In the genomic region with DNA sequence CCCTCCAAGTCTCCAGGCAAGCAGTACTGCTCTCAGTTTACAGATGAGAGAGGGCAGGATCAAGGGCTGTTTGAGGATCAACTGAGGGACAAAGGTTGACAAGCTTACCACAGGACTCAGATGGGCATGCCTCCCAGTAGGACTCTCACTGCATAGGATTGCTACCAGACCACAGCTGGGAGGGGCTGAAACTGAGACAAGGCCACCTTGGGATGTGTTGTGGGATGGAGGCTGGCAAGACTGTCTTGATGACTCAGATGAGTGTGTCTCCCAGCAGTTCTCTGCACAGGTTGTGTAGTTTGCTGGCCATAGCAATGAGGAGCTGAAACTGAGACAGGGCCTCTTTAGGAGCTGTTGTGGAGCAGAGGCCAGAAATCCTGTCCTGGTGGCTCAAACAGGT, we compare ENCODE assay signal across 30 cellular contexts.
"Had no signal": no experiment of that assay in that cellular context is flagged by ENCODE, and none has a peak within 500 bp of the region (broad histone marks: within the 10 kb centered on the region; RNA-seq: fewer than 3 reads in every experiment).

No MANE protein-coding gene starts in this region.

- H3K27me3 ChIP-seq: breast epithelium, MG63 had no signal

- H3K4me1 Mint-ChIP-seq: activated naive CD4-positive, alpha-beta T cell treated with anti-CD3 and anti-CD28 coated beads, Interleukin-2, amount 50 U/mL, for 24 hours; IgD-negative memory B cell; T-helper 17 cell; WTC11 had no signal

- H3K36me3 Mint-ChIP-seq: activated naive CD4-positive, alpha-beta T cell treated with anti-CD3 and anti-CD28 coated beads, Interleukin-2, amount 50 U/mL, for 24 hours; IgD-negative memory B cell had no signal

- ATAC-seq: activated CD8-positive, alpha-beta T cell treated with anti-CD3 and anti-CD28 coated beads, Interleukin-2, amount 10 ng/mL, durations not matched to agents 7 days and 5 days; PC-3; T-helper 17 cell; WTC11 had no signal

- H3K4me3 ChIP-seq: breast epithelium, MG63 had no signal

- H3K27ac Mint-ChIP-seq: activated CD8-positive, alpha-beta T cell treated with anti-CD3 and anti-CD28 coated beads, Interleukin-2, amount 10 ng/mL, durations not matched to agents 7 days and 5 days; activated naive CD4-positive, alpha-beta T cell treated with anti-CD3 and anti-CD28 coated beads, Interleukin-2, amount 50 U/mL, for 24 hours; activated T-helper 1 cell treated with anti-CD3 and anti-CD28 coated beads, Interleukin-12 subunit alpha, Interleukin-12 subunit beta, Interleukin-2, Interleukin-4 antibody, amounts not matched to agents 30 ng/mL and 10 ng/mL and 1 ng/mL, durations not matched to agents 14 hours and 24 hours and 36 hours; IgD-negative memory B cell; T-helper 17 cell; WTC11 had no signal

- H3K27ac ChIP-seq: breast epithelium had no signal

- H3K4me3 Mint-ChIP-seq: activated CD8-positive, alpha-beta T cell treated with anti-CD3 and anti-CD28 coated beads, Interleukin-2, amount 10 ng/mL, durations not matched to agents 7 days and 5 days; activated naive CD4-positive, alpha-beta T cell treated with anti-CD3 and anti-CD28 coated beads, Interleukin-2, amount 50 U/mL, for 24 hours; activated T-helper 1 cell treated with anti-CD3 and anti-CD28 coated beads, Interleukin-12 subunit alpha, Interleukin-12 subunit beta, Interleukin-2, Interleukin-4 antibody, amounts not matched to agents 30 ng/mL and 10 ng/mL and 1 ng/mL, durations not matched to agents 14 hours and 24 hours and 36 hours; IgD-negative memory B cell; T-helper 17 cell; WTC11 had no signal

- H3K36me3 ChIP-seq: breast epithelium, MG63 had no signal

- H3K27me3 Mint-ChIP-seq: activated naive CD4-positive, alpha-beta T cell treated with anti-CD3 and anti-CD28 coated beads, Interleukin-2, amount 50 U/mL, for 24 hours; IgD-negative memory B cell; T-helper 17 cell had no signal

- H3K4me1 ChIP-seq: breast epithelium had no signal

- DNase-seq: activated CD4-positive, alpha-beta T cell treated with anti-CD3 and anti-CD28 coated beads for 48 hours; activated CD4-positive, alpha-beta T cell treated with anti-CD3 and anti-CD28 coated beads, Interleukin-2, amount 50 U/mL, for 4 hours; activated CD4-positive, CD25-positive, alpha-beta regulatory T cell treated with anti-CD3 and anti-CD28 coated beads, Interleukin-2, amount 50 U/mL, for 72 hours; activated CD8-positive, alpha-beta memory T cell treated with anti-CD3 and anti-CD28 coated beads, Interleukin-2, amount 50 U/mL, for 48 hours; activated CD8-positive, alpha-beta T cell treated with anti-CD3 and anti-CD28 coated beads, Interleukin-2, amount 10 ng/mL, durations not matched to agents 7 days and 5 days; activated effector memory CD4-positive, alpha-beta T cell treated with Interleukin-2 at 50 U/mL for 16 hours; activated naive CD4-positive, alpha-beta T cell; activated T-cell treated with anti-CD3 and anti-CD28 coated beads, Interleukin-2, amount 50 U/mL, for 1 hour; aorta; KG1; MG63; MV-4-11; NCI-H1092 treated with DMSO at 0.1 percent for 48 hours; NCI-H1417 treated with DMSO at 0.1 percent for 48 hours; NCI-H1694; NCI-H2029; NCI-H2107; NCI-H2171 treated with DMSO at 0.1 percent for 48 hours; NCI-H226; NCI-H510A; NCI-H526 treated with DMSO at 0.1 percent for 48 hours; PC-3; SIG-M5; T-helper 17 cell; T-helper 9 cell had no signal
